23 cellular contexts compared by ENCODE assay signal in the genomic region with DNA sequence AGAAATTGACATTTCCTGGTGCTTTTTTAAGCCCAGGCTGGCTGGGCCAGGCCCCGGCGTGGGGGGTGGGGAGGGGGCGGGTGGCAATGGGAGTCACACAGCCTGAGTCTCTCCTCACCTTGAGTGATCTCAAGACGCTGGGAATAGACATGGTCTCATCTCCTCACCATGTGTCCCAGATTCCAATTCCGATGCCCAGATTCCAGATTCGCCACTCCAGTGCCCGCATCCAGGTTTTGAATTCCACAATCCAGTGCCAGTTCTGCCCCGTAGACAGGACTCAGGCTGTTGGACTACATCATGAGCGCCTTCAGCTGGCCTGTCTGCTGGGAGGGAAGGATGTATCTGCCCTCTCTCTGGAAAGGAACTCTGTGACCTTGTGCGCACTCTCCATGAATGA. TPM values are rescaled to one million over a fixed set of nuclear protein-coding genes. Genes with fewer than 3 reads are reported as not detected.
"Had no signal": no experiment of that assay in that cellular context is flagged by ENCODE, and none has a peak within 500 bp of the region (broad histone marks: within the 10 kb centered on the region; RNA-seq: fewer than 3 reads in every experiment).

No MANE protein-coding gene starts in this region.

- DNase-seq: activated CD4-positive, alpha-beta memory T cell treated with anti-CD3 and anti-CD28 coated beads for 36 hours; activated CD4-positive, alpha-beta T cell treated with anti-CD3 and anti-CD28 coated beads, Interleukin-2, amount 10 ng/mL, durations not matched to agents 24 days and 14 days; activated CD4-positive, CD25-positive, alpha-beta regulatory T cell treated with anti-CD3 and anti-CD28 coated beads, Interleukin-2, amount 50 U/mL, for 72 hours; activated CD8-positive, alpha-beta memory T cell treated with anti-CD3 and anti-CD28 coated beads for 24 hours; activated effector memory CD4-positive, alpha-beta T cell treated with anti-CD3 and anti-CD28 coated beads, Interleukin-2, amount 50 U/mL, for 16 hours; activated naive CD4-positive, alpha-beta T cell treated with Interleukin-2 at 50 U/mL for 16 hours; activated naive CD8-positive, alpha-beta T cell treated with anti-CD3 and anti-CD28 coated beads, Interleukin-2, amount 50 U/mL, for 24 hours; activated T-cell treated with anti-CD3 and anti-CD28 coated beads, Interleukin-2, amount 50 U/mL, for 4 hours; amniotic stem cell; MG63; NCI-H1105; NCI-H1436; NCI-H1694 treated with DMSO at 0.1 percent for 48 hours; NCI-H2081; NCI-H446; NCI-H524; SHP77 treated with DMSO at 0.1 percent for 48 hours had no signal

- H3K27me3 ChIP-seq: MG63, Peyer's patch had no signal

- H3K4me3 ChIP-seq: MG63, Peyer's patch had no signal

- H3K4me1 ChIP-seq: Peyer's patch had no signal

- ATAC-seq: activated naive CD4-positive, alpha-beta T cell treated with anti-CD3 and anti-CD28 coated beads, Interleukin-2, amount 50 U/mL, for 72 hours; activated naive CD8-positive, alpha-beta T cell treated with anti-CD3 and anti-CD28 coated beads, Interleukin-2, amount 50 U/mL, for 24 hours; activated T-cell treated with anti-CD3 and anti-CD28 coated beads, Interleukin-2, amount 50 U/mL, for 4 hours; WTC11 had no signal

- H3K27ac ChIP-seq: Peyer's patch, RWPE1 had no signal

- H3K36me3 ChIP-seq: MG63, Peyer's patch had no signal

- H3K9me3 ChIP-seq: MG63, Peyer's patch had no signal

RNA-seq across cellular contexts. Expression of a gene that starts 19.1 kb away (rescaled TPM):
- total RNA-seq: activated CD4-positive, alpha-beta memory T cell treated with anti-CD3 and anti-CD28 coated beads for 36 hours; activated CD4-positive, alpha-beta T cell treated with anti-CD3 and anti-CD28 coated beads, Interleukin-2, amount 10 ng/mL, durations not matched to agents 24 days and 14 days; activated naive CD4-positive, alpha-beta T cell treated with anti-CD3 and anti-CD28 coated beads, Interleukin-2, amount 50 U/mL, for 72 hours; activated T-cell treated with anti-CD3 and anti-CD28 coated beads, Interleukin-2, amount 50 U/mL, for 4 hours had no signal

RNA-seq across cellular contexts. Expression of a gene that starts 34.3 kb away (rescaled TPM):
- total RNA-seq: activated CD4-positive, alpha-beta memory T cell treated with anti-CD3 and anti-CD28 coated beads for 36 hours; activated CD4-positive, alpha-beta T cell treated with anti-CD3 and anti-CD28 coated beads, Interleukin-2, amount 10 ng/mL, durations not matched to agents 24 days and 14 days; activated naive CD4-positive, alpha-beta T cell treated with anti-CD3 and anti-CD28 coated beads, Interleukin-2, amount 50 U/mL, for 72 hours; activated T-cell treated with anti-CD3 and anti-CD28 coated beads, Interleukin-2, amount 50 U/mL, for 4 hours; astrocyte; Peyer's patch; SK-MEL-5; WTC11 had no signal
